2 cellular contexts compared by ENCODE assay signal in genomic region chr20:46572790-46573189, GRCh38.
TF ChIP-seq lines count a peak whose summit lies in the region.

No MANE protein-coding gene starts in this region.

TF ChIP-seq in HEK293, 187 proteins besides CTCF, POLR2A, EP300 and RAD21:
- TF ChIP-seq ZNF426 (tag by site-specific recombination; IDR thresholded peaks at IDR 0.05) (no peak), ZNF768 (tag by site-specific recombination; IDR thresholded peaks at IDR 0.05) (peak; percentile 63; the same call in 1 of the 2 replicates), SALL2 (tag by site-specific recombination; IDR thresholded peaks at IDR 0.05; ENCODE audit: borderline replicate concordance) (no peak)

TF ChIP-seq in H1, 55 proteins besides CTCF, POLR2A, EP300 and RAD21:
- no peak for TF ChIP-seq CHD2 (IDR thresholded peaks at IDR 0.05; ENCODE audit: low read length)
- no peak for TF ChIP-seq POU5F1 (IDR thresholded peaks at IDR 0.05; ENCODE audit: low read depth, low read length)
- TF ChIP-seq KDM1A (IDR thresholded peaks at IDR 0.05; ENCODE audit: borderline replicate concordance, low read length): 0 out of 2 replicates have a peak, but pooled peaks have one; percentile 18
TF ChIP-seq in H1: peak in this region for 1.
